19 cellular contexts compared by ENCODE assay signal in genomic region chr7:104967595-104967994, GRCh38. TPM values are rescaled to one million over a fixed set of nuclear protein-coding genes. Genes with fewer than 3 reads are reported as not detected.
DNase-seq lines count a peak whose midpoint lies in the region; ATAC-seq, FAIRE-seq and TF ChIP-seq lines count a peak whose summit lies in the region.
"Had no signal": no experiment of that assay in that cellular context is flagged by ENCODE, and none has a peak within 500 bp of the region (broad histone marks: within the 10 kb centered on the region; RNA-seq: fewer than 3 reads in every experiment).

No MANE protein-coding gene starts in this region.

- H3K4me1 ChIP-seq in fibroblast of lung (ENCODE audit: control insufficient read depth, extremely low read depth, insufficient read depth, low read length): peaks cover 28% of the 10 kb centered on the region

- peak overlapping the region; percentile 57 for H3K27ac ChIP-seq in fibroblast of lung (ENCODE audit: insufficient read depth, low read length)
- H3K27ac ChIP-seq: SJCRH30 had no signal

- no peaks in the 10 kb centered on the region for H3K36me3 ChIP-seq in fibroblast of lung (ENCODE audit: control insufficient read depth, insufficient read depth, low read length)
- H3K36me3 ChIP-seq: SJCRH30 had no signal

- peak; percentile 77 for DNase-seq in AG10803 (ENCODE audit: low read depth)
- DNase-seq in NCI-H226: peak; percentile 79
- peak in 1 of 2 donors; percentile 92 for DNase-seq in fibroblast of lung (ENCODE audit: low read depth in 2 of 2)
- DNase-seq in renal cortical epithelial cell (ENCODE audit: low read depth): peak; percentile 79
- no peak for DNase-seq in GM19239 (ENCODE audit: insufficient read length, low spot score)
- no peak for DNase-seq in lower leg skin (ENCODE audit: low spot score in 2 of 2)
- DNase-seq: activated CD4-positive, alpha-beta T cell treated with anti-CD3 and anti-CD28 coated beads, Interleukin-2, amount 10 ng/mL, durations not matched to agents 7 days and 5 days; activated T-cell treated with anti-CD3 and anti-CD28 coated beads, Interleukin-2, amount 50 U/mL, for 72 hours; DMS 273 treated with DMSO at 0.1 percent for 48 hours; GOT3; hippocampal formation; left colon; NCI-H1105 treated with DMSO at 0.1 percent for 48 hours; NCI-H2171 treated with DMSO at 0.1 percent for 48 hours; posterior cingulate gyrus; SJCRH30 had no signal

- no peak overlapping the region for H2AFZ ChIP-seq in fibroblast of lung (ENCODE audit: low read length)

- H3K4me3 ChIP-seq in AG10803 (ENCODE audit: low read length): no peak overlapping the region
- no peak overlapping the region for H3K4me3 ChIP-seq in fibroblast of lung (replicated peaks in 1 of 4; ENCODE audit: control extremely low read depth in 1 of 4, insufficient read depth in 1 of 4, low read depth in 3 of 4, low read length in 4 of 4)
- H3K4me3 ChIP-seq in lower leg skin (ENCODE audit: low read depth, poor library complexity, severe bottlenecking): no peak overlapping the region
- H3K4me3 ChIP-seq: coronary artery, SJCRH30 had no signal

- no peaks in the 10 kb centered on the region for H3K27me3 ChIP-seq in fibroblast of lung (ENCODE audit: control insufficient read depth, insufficient read depth, low read length)
- H3K27me3 ChIP-seq: SJCRH30 had no signal

- ATAC-seq in HG03521 (IDR thresholded peaks at IDR 0.05; ENCODE audit: unreplicated experiment): no peak
- no peak for ATAC-seq in GM18519 (IDR thresholded peaks at IDR 0.05; ENCODE audit: low FRiP score, unreplicated experiment)
- ATAC-seq: activated T-cell treated with anti-CD3 and anti-CD28 coated beads, Interleukin-2, amount 50 U/mL, for 72 hours; left colon had no signal

- no peak overlapping the region for H3K4me2 ChIP-seq in fibroblast of lung (ENCODE audit: extremely low read depth, insufficient read depth, low read length)

- no peak for TF ChIP-seq POLR2A in lower leg skin (IDR thresholded peaks at IDR 0.05)

- WGBS in lower leg skin, 2 donors: 92 to 96% methylated on average over 4 of the region's 4 CpGs

- intact Hi-C loops in lower leg skin (cut with DNase I; ENCODE audit: low total_unique reads): no loop called here

- H3K9ac ChIP-seq in fibroblast of lung (ENCODE audit: insufficient read depth, low read length): no peak overlapping the region

- H3K9me3 ChIP-seq in fibroblast of lung (ENCODE audit: control insufficient read depth, insufficient read depth, low read depth, low read length): no peaks in the 10 kb centered on the region

- H3K79me2 ChIP-seq in fibroblast of lung (ENCODE audit: control insufficient read depth, insufficient read depth, low read length): no peaks in the 10 kb centered on the region

- TF ChIP-seq CTCF in AG10803 (conservative IDR thresholded peaks at IDR 0.05; ENCODE audit: low read length) (no peak), fibroblast of lung (conservative IDR thresholded peaks at IDR 0.05 in 1 of 2, IDR thresholded peaks at IDR 0.05 in 1 of 2; ENCODE audit: low read depth in 1 of 2, low read length in 2 of 2) (no peak), lower leg skin (IDR thresholded peaks at IDR 0.05) (no peak)

- FAIRE-seq in GM19239 (lab: Jason Lieb, UNC): no peak

- H4K20me1 ChIP-seq in fibroblast of lung (ENCODE audit: control insufficient read depth, extremely low read depth, insufficient read depth, low read length): no peaks in the 10 kb centered on the region

RNA-seq across cellular contexts. Expression of gene KMT2E, which starts 46.4 kb away (rescaled TPM):
- total RNA-seq in fibroblast of lung (80.9 and 95.0 TPM in 2 replicates), renal cortical epithelial cell (54.0 and 139 TPM in 2 replicates), lower leg skin (100 to 1,000 TPM in 3 of 4 donors, 10 to 100 TPM in 1; 86.4 to 130 (median 114) TPM)
- polyA plus RNA-seq in fibroblast of lung: 6.7 and 7.5 TPM in 2 replicates
- polyA plus RNA-seq in fibroblast of lung (2012): 27.7 and 40.7 TPM in 2 replicates
- 49.3 and 55.3 TPM in 2 replicates for polyA minus RNA-seq in fibroblast of lung (ENCODE audit: low replicate concordance)

Comparison
In these comparisons a context has a peak if more than half of its experiments do, and no peak if none do; other contexts are left out.
1. DNase-seq: peak in AG10803 (single experiment), NCI-H226 (single experiment) and renal cortical epithelial cell (single experiment); none in GM19239 (single experiment) and lower leg skin (0 of 2).